ENCODE assay signal across 1 cellular context in genomic region chr10:62817120-62817762, GRCh38.
A peak's percentile ranks its signal among the peaks of the same experiment; 100 is the strongest.
TF ChIP-seq lines count a peak whose summit lies in the region.

No MANE protein-coding gene starts in this region.

TF ChIP-seq in HepG2, 621 proteins besides CTCF, POLR2A, EP300 and RAD21 (continued from another document):
- TF ChIP-seq, protein P1, sequence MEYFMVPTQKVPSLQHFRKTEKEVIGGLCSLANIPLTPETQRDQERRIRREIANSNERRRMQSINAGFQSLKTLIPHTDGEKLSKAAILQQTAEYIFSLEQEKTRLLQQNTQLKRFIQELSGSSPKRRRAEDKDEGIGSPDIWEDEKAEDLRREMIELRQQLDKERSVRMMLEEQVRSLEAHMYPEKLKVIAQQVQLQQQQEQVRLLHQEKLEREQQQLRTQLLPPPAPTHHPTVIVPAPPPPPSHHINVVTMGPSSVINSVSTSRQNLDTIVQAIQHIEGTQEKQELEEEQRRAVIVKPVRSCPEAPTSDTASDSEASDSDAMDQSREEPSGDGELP (IDR thresholded peaks at IDR 0.05; ENCODE audit: borderline replicate concordance, low read depth): peak; percentile 35; the same call in 1 of the 2 replicates
- no peak for TF ChIP-seq LCORL (IDR thresholded peaks at IDR 0.05)
- 0 out of 2 replicates have a peak, but pooled peaks have one; percentile 20 for TF ChIP-seq LCORL (CRISPR knock-in tag; IDR thresholded peaks at IDR 0.05)
- 0 out of 2 replicates have a peak, but pooled peaks have one; percentile 20 for TF ChIP-seq ZNF607 (CRISPR knock-in tag; IDR thresholded peaks at IDR 0.05; ENCODE audit: borderline replicate concordance)
- TF ChIP-seq SALL1 (CRISPR knock-in tag; IDR thresholded peaks at IDR 0.05): peak; percentile 32; the same call in 1 of the 2 replicates
- no peak for TF ChIP-seq ZNF256 (CRISPR knock-in tag; conservative IDR thresholded peaks at IDR 0.05)
- TF ChIP-seq ZNF782 (CRISPR knock-in tag; IDR thresholded peaks at IDR 0.05; ENCODE audit: borderline replicate concordance): 0 out of 2 replicates have a peak, but pooled peaks have one; percentile 13
- no peak for TF ChIP-seq MTF1 (CRISPR knock-in tag; IDR thresholded peaks at IDR 0.05)
- TF ChIP-seq, protein P2, sequence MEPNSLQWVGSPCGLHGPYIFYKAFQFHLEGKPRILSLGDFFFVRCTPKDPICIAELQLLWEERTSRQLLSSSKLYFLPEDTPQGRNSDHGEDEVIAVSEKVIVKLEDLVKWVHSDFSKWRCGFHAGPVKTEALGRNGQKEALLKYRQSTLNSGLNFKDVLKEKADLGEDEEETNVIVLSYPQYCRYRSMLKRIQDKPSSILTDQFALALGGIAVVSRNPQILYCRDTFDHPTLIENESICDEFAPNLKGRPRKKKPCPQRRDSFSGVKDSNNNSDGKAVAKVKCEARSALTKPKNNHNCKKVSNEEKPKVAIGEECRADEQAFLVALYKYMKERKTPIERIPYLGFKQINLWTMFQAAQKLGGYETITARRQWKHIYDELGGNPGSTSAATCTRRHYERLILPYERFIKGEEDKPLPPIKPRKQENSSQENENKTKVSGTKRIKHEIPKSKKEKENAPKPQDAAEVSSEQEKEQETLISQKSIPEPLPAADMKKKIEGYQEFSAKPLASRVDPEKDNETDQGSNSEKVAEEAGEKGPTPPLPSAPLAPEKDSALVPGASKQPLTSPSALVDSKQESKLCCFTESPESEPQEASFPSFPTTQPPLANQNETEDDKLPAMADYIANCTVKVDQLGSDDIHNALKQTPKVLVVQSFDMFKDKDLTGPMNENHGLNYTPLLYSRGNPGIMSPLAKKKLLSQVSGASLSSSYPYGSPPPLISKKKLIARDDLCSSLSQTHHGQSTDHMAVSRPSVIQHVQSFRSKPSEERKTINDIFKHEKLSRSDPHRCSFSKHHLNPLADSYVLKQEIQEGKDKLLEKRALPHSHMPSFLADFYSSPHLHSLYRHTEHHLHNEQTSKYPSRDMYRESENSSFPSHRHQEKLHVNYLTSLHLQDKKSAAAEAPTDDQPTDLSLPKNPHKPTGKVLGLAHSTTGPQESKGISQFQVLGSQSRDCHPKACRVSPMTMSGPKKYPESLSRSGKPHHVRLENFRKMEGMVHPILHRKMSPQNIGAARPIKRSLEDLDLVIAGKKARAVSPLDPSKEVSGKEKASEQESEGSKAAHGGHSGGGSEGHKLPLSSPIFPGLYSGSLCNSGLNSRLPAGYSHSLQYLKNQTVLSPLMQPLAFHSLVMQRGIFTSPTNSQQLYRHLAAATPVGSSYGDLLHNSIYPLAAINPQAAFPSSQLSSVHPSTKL (CRISPR knock-in tag; IDR thresholded peaks at IDR 0.05): no peak
- TF ChIP-seq PCBP1 (IDR thresholded peaks at IDR 0.05; ENCODE audit: borderline replicate concordance, low read depth, low read length): 0 out of 2 replicates have a peak, but pooled peaks have one; percentile 15
- TF ChIP-seq, protein P3, sequence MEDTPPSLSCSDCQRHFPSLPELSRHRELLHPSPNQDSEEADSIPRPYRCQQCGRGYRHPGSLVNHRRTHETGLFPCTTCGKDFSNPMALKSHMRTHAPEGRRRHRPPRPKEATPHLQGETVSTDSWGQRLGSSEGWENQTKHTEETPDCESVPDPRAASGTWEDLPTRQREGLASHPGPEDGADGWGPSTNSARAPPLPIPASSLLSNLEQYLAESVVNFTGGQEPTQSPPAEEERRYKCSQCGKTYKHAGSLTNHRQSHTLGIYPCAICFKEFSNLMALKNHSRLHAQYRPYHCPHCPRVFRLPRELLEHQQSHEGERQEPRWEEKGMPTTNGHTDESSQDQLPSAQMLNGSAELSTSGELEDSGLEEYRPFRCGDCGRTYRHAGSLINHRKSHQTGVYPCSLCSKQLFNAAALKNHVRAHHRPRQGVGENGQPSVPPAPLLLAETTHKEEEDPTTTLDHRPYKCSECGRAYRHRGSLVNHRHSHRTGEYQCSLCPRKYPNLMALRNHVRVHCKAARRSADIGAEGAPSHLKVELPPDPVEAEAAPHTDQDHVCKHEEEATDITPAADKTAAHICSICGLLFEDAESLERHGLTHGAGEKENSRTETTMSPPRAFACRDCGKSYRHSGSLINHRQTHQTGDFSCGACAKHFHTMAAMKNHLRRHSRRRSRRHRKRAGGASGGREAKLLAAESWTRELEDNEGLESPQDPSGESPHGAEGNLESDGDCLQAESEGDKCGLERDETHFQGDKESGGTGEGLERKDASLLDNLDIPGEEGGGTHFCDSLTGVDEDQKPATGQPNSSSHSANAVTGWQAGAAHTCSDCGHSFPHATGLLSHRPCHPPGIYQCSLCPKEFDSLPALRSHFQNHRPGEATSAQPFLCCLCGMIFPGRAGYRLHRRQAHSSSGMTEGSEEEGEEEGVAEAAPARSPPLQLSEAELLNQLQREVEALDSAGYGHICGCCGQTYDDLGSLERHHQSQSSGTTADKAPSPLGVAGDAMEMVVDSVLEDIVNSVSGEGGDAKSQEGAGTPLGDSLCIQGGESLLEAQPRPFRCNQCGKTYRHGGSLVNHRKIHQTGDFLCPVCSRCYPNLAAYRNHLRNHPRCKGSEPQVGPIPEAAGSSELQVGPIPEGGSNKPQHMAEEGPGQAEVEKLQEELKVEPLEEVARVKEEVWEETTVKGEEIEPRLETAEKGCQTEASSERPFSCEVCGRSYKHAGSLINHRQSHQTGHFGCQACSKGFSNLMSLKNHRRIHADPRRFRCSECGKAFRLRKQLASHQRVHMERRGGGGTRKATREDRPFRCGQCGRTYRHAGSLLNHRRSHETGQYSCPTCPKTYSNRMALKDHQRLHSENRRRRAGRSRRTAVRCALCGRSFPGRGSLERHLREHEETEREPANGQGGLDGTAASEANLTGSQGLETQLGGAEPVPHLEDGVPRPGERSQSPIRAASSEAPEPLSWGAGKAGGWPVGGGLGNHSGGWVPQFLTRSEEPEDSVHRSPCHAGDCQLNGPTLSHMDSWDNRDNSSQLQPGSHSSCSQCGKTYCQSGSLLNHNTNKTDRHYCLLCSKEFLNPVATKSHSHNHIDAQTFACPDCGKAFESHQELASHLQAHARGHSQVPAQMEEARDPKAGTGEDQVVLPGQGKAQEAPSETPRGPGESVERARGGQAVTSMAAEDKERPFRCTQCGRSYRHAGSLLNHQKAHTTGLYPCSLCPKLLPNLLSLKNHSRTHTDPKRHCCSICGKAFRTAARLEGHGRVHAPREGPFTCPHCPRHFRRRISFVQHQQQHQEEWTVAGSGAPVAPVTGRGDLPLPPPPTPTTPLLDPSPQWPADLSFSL (CRISPR knock-in tag; IDR thresholded peaks at IDR 0.05): peak; percentile 63; the same call in 1 of the 2 replicates
